In genomic region chr7:73418113-73418703, GRCh38 we compare ENCODE assay signal across 1 cellular context.
TF ChIP-seq lines count a peak whose summit lies in the region.

No MANE protein-coding gene starts in this region.

TF ChIP-seq in GM23338, 12 proteins besides CTCF, POLR2A, EP300 and RAD21:
- TF ChIP-seq ZNF462 (CRISPR knock-in tag; IDR thresholded peaks at IDR 0.05) = no peak
- TF ChIP-seq EZH2phosphoT487 (IDR thresholded peaks at IDR 0.05; ENCODE audit: unreplicated experiment) = no peak
- TF ChIP-seq NANOG (IDR thresholded peaks at IDR 0.05; ENCODE audit: borderline replicate concordance) = no peak
- no peak for TF ChIP-seq REST (IDR thresholded peaks at IDR 0.05; ENCODE audit: unreplicated experiment)
- no peak for TF ChIP-seq CREB1 (CRISPR knock-in tag; IDR thresholded peaks at IDR 0.05; ENCODE audit: low read depth)
- no peak for TF ChIP-seq JUNB (IDR thresholded peaks at IDR 0.05; ENCODE audit: unreplicated experiment)
